In the genomic region with DNA sequence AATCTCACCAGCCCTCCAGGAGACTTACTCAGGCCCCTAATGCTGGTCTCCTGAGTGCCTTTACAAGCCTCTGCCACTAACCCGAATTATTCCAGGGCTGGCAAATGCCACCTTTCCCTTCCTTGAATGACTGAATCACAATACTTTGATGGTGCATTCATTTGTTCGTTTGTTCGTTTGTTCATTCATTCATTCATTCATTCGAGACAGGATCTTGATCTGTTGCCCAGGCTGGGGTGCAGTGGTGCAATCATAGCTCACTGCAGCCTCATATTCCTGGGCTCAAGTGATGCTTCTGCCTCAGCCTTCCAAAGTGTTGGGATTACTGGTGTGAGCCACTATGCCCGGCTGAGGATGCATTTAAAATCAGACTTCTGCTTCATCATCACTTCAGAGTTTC, we compare ENCODE assay signal across 12 cellular contexts. TPM values are rescaled to one million over a fixed set of nuclear protein-coding genes. Genes with fewer than 3 reads are reported as not detected.
DNase-seq lines count a peak whose midpoint lies in the region; ATAC-seq and TF ChIP-seq lines count a peak whose summit lies in the region.
"Had no signal": no experiment of that assay in that cellular context is flagged by ENCODE, and none has a peak within 500 bp of the region (broad histone marks: within the 10 kb centered on the region; RNA-seq: fewer than 3 reads in every experiment).

No MANE protein-coding gene starts in this region.

- H3K4me1 Mint-ChIP-seq in natural killer cell (peaks cover 57 to 61% of the 10 kb centered on the region in 2 donors), WTC11 (peaks cover 16% of the 10 kb centered on the region), endothelial cell (ENCODE audit: unreplicated experiment) (peaks cover 25% of the 10 kb centered on the region)
- peaks cover 42 to 47% of the 10 kb centered on the region in 2 donors for H3K4me1 Mint-ChIP-seq in natural killer cell treated with Interleukin-12 subunit alpha and Interleukin-12 subunit beta and Interleukin-15 and Interleukin-18, amount 100 ng/mL, for 72 hours (ENCODE audit: low read depth in 2 of 2)

- ATAC-seq in natural killer cell (no peak), WTC11 (no peak), GM19351 (IDR thresholded peaks at IDR 0.05; ENCODE audit: unreplicated experiment) (no peak), HG02870 (IDR thresholded peaks at IDR 0.05; ENCODE audit: unreplicated experiment) (no peak)
- no peak for ATAC-seq in natural killer cell treated with Interleukin-12 subunit alpha and Interleukin-12 subunit beta and Interleukin-15 and Interleukin-18, amount 100 ng/mL, for 72 hours

- DNase-seq in natural killer cell (no peak), WTC11 (ENCODE audit: low spot score) (no peak), endothelial cell (ENCODE audit: low spot score) (no peak), NCI-H345 (lab: John Stamatoyannopoulos, UW) (no peak)
- DNase-seq in natural killer cell treated with Interleukin-12 subunit alpha and Interleukin-12 subunit beta and Interleukin-15 and Interleukin-18, amount 100 ng/mL, for 72 hours (ENCODE audit: low spot score), result no peak
- DNase-seq: BE2C, Calu3, DMS 273 treated with DMSO at 0.1 percent for 48 hours, GM23248, IMR-90 had no signal

- H3K4me3 Mint-ChIP-seq in natural killer cell (no peak overlapping the region), WTC11 (no peak overlapping the region), endothelial cell (ENCODE audit: unreplicated experiment) (peak overlapping the region; percentile 73)
- H3K4me3 Mint-ChIP-seq in natural killer cell treated with Interleukin-12 subunit alpha and Interleukin-12 subunit beta and Interleukin-15 and Interleukin-18, amount 100 ng/mL, for 72 hours, result no peak overlapping the region

- CTCF ChIA-PET in WTC11 (lab: Charles Lee), result no interaction called here

- TF ChIP-seq CTCF in natural killer cell (IDR thresholded peaks at IDR 0.05) (no peak), WTC11 (IDR thresholded peaks at IDR 0.05) (no peak), endothelial cell (IDR thresholded peaks at IDR 0.05; ENCODE audit: unreplicated experiment) (no peak)

- H3K27ac Mint-ChIP-seq in natural killer cell (peak overlapping the region; percentile 7 to 63), WTC11 (no peak overlapping the region), endothelial cell (ENCODE audit: unreplicated experiment) (no peak overlapping the region)
- no peak overlapping the region for H3K27ac Mint-ChIP-seq in natural killer cell treated with Interleukin-12 subunit alpha and Interleukin-12 subunit beta and Interleukin-15 and Interleukin-18, amount 100 ng/mL, for 72 hours

- H3K27me3 Mint-ChIP-seq in natural killer cell (ENCODE audit: low read depth in 2 of 2) (no peaks in the 10 kb centered on the region), WTC11 (ENCODE audit: low read depth) (no peaks in the 10 kb centered on the region), endothelial cell (ENCODE audit: unreplicated experiment) (peaks cover 21% of the 10 kb centered on the region)
- H3K27me3 Mint-ChIP-seq in natural killer cell treated with Interleukin-12 subunit alpha and Interleukin-12 subunit beta and Interleukin-15 and Interleukin-18, amount 100 ng/mL, for 72 hours, result no peaks in the 10 kb centered on the region

- POLR2A ChIA-PET in WTC11 (lab: Charles Lee), result no interaction called here

- intact Hi-C loops in natural killer cell (cut with micrococcal nuclease), result no loop called here

- H3K36me3 Mint-ChIP-seq in natural killer cell (peaks cover 8% of the 10 kb centered on the region), WTC11 (peaks cover 45% of the 10 kb centered on the region), endothelial cell (ENCODE audit: low read depth, unreplicated experiment) (peaks cover 51% of the 10 kb centered on the region)
- H3K36me3 Mint-ChIP-seq in natural killer cell treated with Interleukin-12 subunit alpha and Interleukin-12 subunit beta and Interleukin-15 and Interleukin-18, amount 100 ng/mL, for 72 hours, result peaks cover 44% of the 10 kb centered on the region

- H3K9me3 Mint-ChIP-seq in natural killer cell (no peaks in the 10 kb centered on the region), WTC11 (peaks cover 32% of the 10 kb centered on the region), endothelial cell (ENCODE audit: unreplicated experiment) (peaks cover 38% of the 10 kb centered on the region)
- peaks cover 12% of the 10 kb centered on the region for H3K9me3 Mint-ChIP-seq in natural killer cell treated with Interleukin-12 subunit alpha and Interleukin-12 subunit beta and Interleukin-15 and Interleukin-18, amount 100 ng/mL, for 72 hours

TF ChIP-seq in WTC11, 78 proteins besides CTCF, POLR2A, EP300 and RAD21:
- TF ChIP-seq ZNF121 (CRISPR knock-in tag; IDR thresholded peaks at IDR 0.05) (0 out of 2 replicates have a peak, but pooled peaks have one; percentile 15), PRDM15 (CRISPR knock-in tag; IDR thresholded peaks at IDR 0.05) (no peak)

RNA-seq across cellular contexts. Expression of gene ZNF12, which starts 6.0 kb away (rescaled TPM):
- total RNA-seq in natural killer cell (10 to 100 TPM; 27.5 to 38.4 (median 28.1) TPM), WTC11 (2021) (19.9 to 21.6 TPM (median 20.9 TPM) in 3 replicates), endothelial cell (ENCODE audit: unreplicated experiment) (30.8 TPM)
- total RNA-seq in natural killer cell treated with Interleukin-12 subunit alpha and Interleukin-12 subunit beta and Interleukin-15 and Interleukin-18, amount 100 ng/mL, for 72 hours, result 10 to 100 TPM; 23.9 to 26.2 TPM

RNA-seq across cellular contexts. Expression of gene RSPH10B2, which starts 53.1 kb away (rescaled TPM):
- total RNA-seq in natural killer cell, result under 1 TPM; 0.12 to 0.54 (median 0.33) TPM
- under 1 TPM; 0.45 to 0.53 TPM for total RNA-seq in natural killer cell treated with Interleukin-12 subunit alpha and Interleukin-12 subunit beta and Interleukin-15 and Interleukin-18, amount 100 ng/mL, for 72 hours
- 0.25 to 0.44 TPM in 2 of 3 replicates, not detected in the other for total RNA-seq in WTC11 (2021)
- 0.51 TPM for total RNA-seq in endothelial cell (ENCODE audit: unreplicated experiment)
- total RNA-seq: GM23248, IMR-90 had no signal

Comparison
In these comparisons a context has a peak if more than half of its experiments do, and no peak if none do; other contexts are left out.
1. H3K27ac Mint-ChIP-seq: peak in natural killer cell (2 of 2); none in natural killer cell treated with Interleukin-12 subunit alpha and Interleukin-12 subunit beta and Interleukin-15 and Interleukin-18, amount 100 ng/mL, for 72 hours (0 of 2), WTC11 (single experiment) and endothelial cell (single experiment).